In the genomic region with DNA sequence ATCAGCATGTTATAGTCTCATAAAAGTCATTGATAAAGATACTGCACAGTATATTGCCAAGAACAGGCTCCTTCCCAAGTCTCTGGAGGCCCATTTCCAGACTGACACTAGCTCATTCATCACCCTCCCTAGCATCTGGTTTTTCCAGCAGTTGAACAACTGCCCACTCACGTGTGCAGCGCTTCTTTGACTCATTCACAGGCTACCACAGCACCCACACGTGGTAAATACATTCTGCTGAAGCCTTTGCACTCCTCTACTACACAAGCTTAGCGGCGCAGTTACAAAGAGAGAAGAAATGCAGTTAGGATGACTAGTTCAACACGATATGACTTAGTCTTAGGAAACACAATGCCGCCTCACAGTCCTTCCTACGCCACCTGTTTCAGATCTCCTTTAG, we compare ENCODE assay signal across 8 cellular contexts.
DNase-seq lines count a peak whose midpoint lies in the region; FAIRE-seq and TF ChIP-seq lines count a peak whose summit lies in the region.

No MANE protein-coding gene starts in this region.

- in situ Hi-C loops in GM13976 (cut with MboI; ENCODE audit: low sequenced_read_pairs, unreplicated experiment) = no loop called here

- DNase-seq in H54 (ENCODE audit: insufficient read length, low spot score) (peak; percentile 66), fibroblast of villous mesenchyme (ENCODE audit: low read depth) (peak; percentile 90), GM13976 (ENCODE audit: low spot score) (no peak), NOMO-1 treated with dmso at 0.1 percent for 144 hours (lab: John Stamatoyannopoulos, UW; ENCODE audit: unreplicated experiment) (no peak), NCI-H2029 (lab: John Stamatoyannopoulos, UW) (no peak), GM10248 (ENCODE audit: extremely low spot score) (no peak)
- DNase-seq in activated CD4-positive, alpha-beta T cell treated with anti-CD3 and anti-CD28 coated beads, Interleukin-2, amount 10 ng/mL, durations not matched to agents 24 days and 14 days = no peak
- DNase-seq in stimulated activated CD4-positive, alpha-beta T cell treated with anti-CD3 and anti-CD28 coated beads, Interleukin-1b, Interleukin-23, amount 100 ng/mL, for 48 hours = peak; percentile 72

- CTCF ChIA-PET in GM10248 (lab: Yijun Ruan, JAX) = interaction anchor here (0.8 to 1.6 kb wide), 6 partner anchors 12 to 361 kb away, joined by 3 to 5 read pairs (median 3); no protein-coding TSS in a partner anchor

- peaks cover 54% of the 10 kb centered on the region for H3K36me3 Mint-ChIP-seq in activated CD4-positive, alpha-beta T cell treated with anti-CD3 and anti-CD28 coated beads, Interleukin-2, amount 10 ng/mL, durations not matched to agents 24 days and 14 days (ENCODE audit: low read depth)

- H3K27me3 Mint-ChIP-seq in activated CD4-positive, alpha-beta T cell treated with anti-CD3 and anti-CD28 coated beads, Interleukin-2, amount 10 ng/mL, durations not matched to agents 24 days and 14 days = no peaks in the 10 kb centered on the region

- POLR2A ChIA-PET in GM10248 (lab: Yijun Ruan, JAX) = no interaction called here

- H3K9me3 Mint-ChIP-seq in activated CD4-positive, alpha-beta T cell treated with anti-CD3 and anti-CD28 coated beads, Interleukin-2, amount 10 ng/mL, durations not matched to agents 24 days and 14 days = no peaks in the 10 kb centered on the region

- TF ChIP-seq CTCF in fibroblast of villous mesenchyme (IDR thresholded peaks at IDR 0.05; ENCODE audit: insufficient read depth, low read depth, low read length) = no peak
- TF ChIP-seq CTCF in GM13976 (IDR thresholded peaks at IDR 0.05; ENCODE audit: borderline replicate concordance, control extremely low read depth, extremely low read depth, insufficient read depth, missing control alignments) = no peak
- TF ChIP-seq CTCF in GM10248 (IDR thresholded peaks at IDR 0.05; ENCODE audit: control extremely low read depth, extremely low read depth, low read depth, missing control alignments) = no peak

- H3K4me3 Mint-ChIP-seq in activated CD4-positive, alpha-beta T cell treated with anti-CD3 and anti-CD28 coated beads, Interleukin-2, amount 10 ng/mL, durations not matched to agents 24 days and 14 days = peak overlapping the region; percentile 18

- H3K27ac Mint-ChIP-seq in activated CD4-positive, alpha-beta T cell treated with anti-CD3 and anti-CD28 coated beads, Interleukin-2, amount 10 ng/mL, durations not matched to agents 24 days and 14 days = peak overlapping the region; percentile 17

- H3K4me1 Mint-ChIP-seq in activated CD4-positive, alpha-beta T cell treated with anti-CD3 and anti-CD28 coated beads, Interleukin-2, amount 10 ng/mL, durations not matched to agents 24 days and 14 days = peaks cover 20% of the 10 kb centered on the region

- peak; percentile 100 for FAIRE-seq in H54 (lab: Jason Lieb, UNC)

- no peak for TF ChIP-seq POLR2A in H54 (IDR thresholded peaks at IDR 0.05; ENCODE audit: low read depth, low read length)

- intact Hi-C loops in activated CD4-positive, alpha-beta T cell treated with anti-CD3 and anti-CD28 coated beads, Interleukin-2, amount 10 ng/mL, durations not matched to agents 24 days and 14 days (cut with micrococcal nuclease) = loop anchor here (1.0 to 5.0 kb wide), 4 partner anchors 15 to 137 kb away; no protein-coding TSS in a partner anchor

- H3K4me3 ChIP-seq in fibroblast of villous mesenchyme (ENCODE audit: low read depth, low read length) = no peak overlapping the region

Comparison
In these comparisons a context has a peak if more than half of its experiments do, and no peak if none do; other contexts are left out.
1. DNase-seq: peak in H54 (single experiment), fibroblast of villous mesenchyme (single experiment) and stimulated activated CD4-positive, alpha-beta T cell treated with anti-CD3 and anti-CD28 coated beads, Interleukin-1b, Interleukin-23, amount 100 ng/mL, for 48 hours (single experiment); none in activated CD4-positive, alpha-beta T cell treated with anti-CD3 and anti-CD28 coated beads, Interleukin-2, amount 10 ng/mL, durations not matched to agents 24 days and 14 days (single experiment), GM13976 (single experiment), NOMO-1 treated with dmso at 0.1 percent for 144 hours (single experiment), NCI-H2029 (single experiment) and GM10248 (single experiment).